In genomic region chr5:39014544-39014943, GRCh38 we compare ENCODE assay signal across 12 cellular contexts. TPM values are rescaled to one million over a fixed set of nuclear protein-coding genes. Genes with fewer than 3 reads are reported as not detected.
A peak's percentile ranks its signal among the peaks of the same experiment; 100 is the strongest.
DNase-seq lines count a peak whose midpoint lies in the region; FAIRE-seq and TF ChIP-seq lines count a peak whose summit lies in the region.
"Had no signal": no experiment of that assay in that cellular context is flagged by ENCODE, and none has a peak within 500 bp of the region (broad histone marks: within the 10 kb centered on the region; RNA-seq: fewer than 3 reads in every experiment).

No MANE protein-coding gene starts in this region.

- H3K27me3 ChIP-seq in subcutaneous abdominal adipose tissue (ENCODE audit: control insufficient read depth in 5 of 5, insufficient read depth in 4 of 5, low read length in 5 of 5): no peaks in the 10 kb centered on the region
- H3K27me3 ChIP-seq: thyroid gland had no signal

- H3K9me3 ChIP-seq in subcutaneous abdominal adipose tissue (ENCODE audit: control insufficient read depth in 5 of 5, low read length in 5 of 5): peaks cover 0 to 3% (median 0%) of the 10 kb centered on the region in 5 donors
- H3K9me3 ChIP-seq: thyroid gland had no signal

- TF ChIP-seq CTCF in chondrocyte (IDR thresholded peaks at IDR 0.05): no peak

- no peak for TF ChIP-seq POLR2A in H54 (IDR thresholded peaks at IDR 0.05; ENCODE audit: low read depth, low read length)

- H3K9ac ChIP-seq in subcutaneous abdominal adipose tissue (ENCODE audit: low read length in 5 of 5): no peak overlapping the region

- H3K4me3 ChIP-seq in subcutaneous abdominal adipose tissue (ENCODE audit: low read depth in 1 of 5, low read length in 5 of 5): no peak overlapping the region
- H3K4me3 ChIP-seq: thyroid gland had no signal

- H3K9me3 Mint-ChIP-seq in chondrocyte (ENCODE audit: low read depth): peaks cover 18% of the 10 kb centered on the region
- peaks cover 23% of the 10 kb centered on the region for H3K9me3 Mint-ChIP-seq in activated naive CD8-positive, alpha-beta T cell treated with anti-CD3 and anti-CD28 coated beads for 36 hours

- H3K4me1 Mint-ChIP-seq in chondrocyte (ENCODE audit: low read depth): peaks cover 27% of the 10 kb centered on the region
- peaks cover 27% of the 10 kb centered on the region for H3K4me1 Mint-ChIP-seq in activated naive CD8-positive, alpha-beta T cell treated with anti-CD3 and anti-CD28 coated beads for 36 hours

- peaks cover 8 to 19% (median 15%) of the 10 kb centered on the region in 5 donors for H3K36me3 ChIP-seq in subcutaneous abdominal adipose tissue (ENCODE audit: control insufficient read depth in 5 of 5, insufficient read depth in 5 of 5, low read length in 5 of 5)
- H3K36me3 ChIP-seq: thyroid gland had no signal

- no peaks in the 10 kb centered on the region for H3K27me3 Mint-ChIP-seq in chondrocyte (ENCODE audit: low read depth)
- H3K27me3 Mint-ChIP-seq in activated naive CD8-positive, alpha-beta T cell treated with anti-CD3 and anti-CD28 coated beads for 36 hours: no peaks in the 10 kb centered on the region
- H3K27me3 Mint-ChIP-seq: brain had no signal

- DNase-seq in H54 (ENCODE audit: insufficient read length, low spot score) (peak; percentile 4), chondrocyte (ENCODE audit: low spot score) (no peak), iris pigment epithelial cell (ENCODE audit: low read depth) (peak; percentile 94), substantia nigra (lab: John Stamatoyannopoulos, UW) (no peak), head of caudate nucleus (no peak)
- no peak for DNase-seq in activated CD8-positive, alpha-beta memory T cell treated with anti-CD3 and anti-CD28 coated beads, Interleukin-2, amount 50 U/mL, for 4 hours
- DNase-seq in activated naive CD8-positive, alpha-beta T cell treated with anti-CD3 and anti-CD28 coated beads for 36 hours: no peak
- DNase-seq: natural killer cell; stimulated activated CD4-positive, alpha-beta T cell treated with anti-CD3 and anti-CD28 coated beads, Interleukin-2, amount 100 ng/mL, for 48 hours; thyroid gland had no signal

- intact Hi-C loops in head of caudate nucleus (cut with DNase I): no loop called here

- peak overlapping the region; percentile 88 for H3K27ac Mint-ChIP-seq in chondrocyte (ENCODE audit: unreplicated experiment)
- H3K27ac Mint-ChIP-seq in activated naive CD8-positive, alpha-beta T cell treated with anti-CD3 and anti-CD28 coated beads for 36 hours: no peak overlapping the region

- FAIRE-seq in H54 (lab: Jason Lieb, UNC): peak; percentile 97

- H3K4me3 Mint-ChIP-seq in chondrocyte (ENCODE audit: unreplicated experiment): no peak overlapping the region
- no peak overlapping the region for H3K4me3 Mint-ChIP-seq in activated naive CD8-positive, alpha-beta T cell treated with anti-CD3 and anti-CD28 coated beads for 36 hours
- H3K4me3 Mint-ChIP-seq: brain, natural killer cell had no signal

- peaks cover 23% of the 10 kb centered on the region for H3K36me3 Mint-ChIP-seq in chondrocyte (ENCODE audit: low read depth)
- H3K36me3 Mint-ChIP-seq in activated naive CD8-positive, alpha-beta T cell treated with anti-CD3 and anti-CD28 coated beads for 36 hours: peaks cover 51% of the 10 kb centered on the region

- H3K4me1 ChIP-seq in subcutaneous abdominal adipose tissue (ENCODE audit: control insufficient read depth in 5 of 5, insufficient read depth in 5 of 5, low read length in 5 of 5): peaks cover 1 to 14% (median 11%) of the 10 kb centered on the region in 5 donors

- H3K27ac ChIP-seq in subcutaneous abdominal adipose tissue (ENCODE audit: low read depth, low read length): peak overlapping the region; percentile 75
- no peak overlapping the region for H3K27ac ChIP-seq in substantia nigra (ENCODE audit: low read depth, low read length, poor library complexity, severe bottlenecking)
- H3K27ac ChIP-seq: thyroid gland had no signal

RNA-seq across cellular contexts. Expression of gene RICTOR, which starts 59.7 kb away (rescaled TPM):
- 22.9 to 25.2 TPM (median 23.6 TPM) in 3 replicates for total RNA-seq in chondrocyte
- 10 to 100 TPM; 19.7 to 21.5 TPM for total RNA-seq in activated naive CD8-positive, alpha-beta T cell treated with anti-CD3 and anti-CD28 coated beads for 36 hours

Comparison
In these comparisons a context has a peak if more than half of its experiments do, and no peak if none do; other contexts are left out.
1. DNase-seq: peak in H54 (single experiment) and iris pigment epithelial cell (single experiment); none in chondrocyte (single experiment), activated CD8-positive, alpha-beta memory T cell treated with anti-CD3 and anti-CD28 coated beads, Interleukin-2, amount 50 U/mL, for 4 hours (single experiment), activated naive CD8-positive, alpha-beta T cell treated with anti-CD3 and anti-CD28 coated beads for 36 hours (single experiment), substantia nigra (0 of 49) and head of caudate nucleus (0 of 42).